In genomic region chr11:19259487-19260345, GRCh38 we compare ENCODE assay signal across 9 cellular contexts. TPM values are rescaled to one million over a fixed set of nuclear protein-coding genes. Genes with fewer than 3 reads are reported as not detected.
DNase-seq lines count a peak whose midpoint lies in the region; ATAC-seq, FAIRE-seq and TF ChIP-seq lines count a peak whose summit lies in the region.
"Had no signal": no experiment of that assay in that cellular context is flagged by ENCODE, and none has a peak within 500 bp of the region (broad histone marks: within the 10 kb centered on the region; RNA-seq: fewer than 3 reads in every experiment).

No MANE protein-coding gene starts in this region.

- peak; percentile 96 for FAIRE-seq in GM12878 (lab: Jason Lieb, UNC)

- peak; percentile 78 for TF ChIP-seq RAD21 in GM12878 (IDR thresholded peaks at IDR 0.05; ENCODE audit: insufficient read depth, low read depth, low read length)

- H3K27ac ChIP-seq in CD4-positive, alpha-beta T cell (ENCODE audit: low read depth, low read length) = no peak overlapping the region
- no peak overlapping the region for H3K27ac ChIP-seq in GM12878 (ENCODE audit: control insufficient read depth, insufficient read depth)

- CTCF ChIA-PET in CD4-positive, alpha-beta T cell (lab: Charles Lee) = interaction anchor here (1.2 to 1.5 kb wide), 4 partner anchors 9 to 23 kb away, joined by 4 to 7 read pairs (median 4); no protein-coding TSS in a partner anchor
- CTCF ChIA-PET in GM12878 (lab: Yijun Ruan, JAX) = interaction anchor here (0.6 to 9.1 kb wide), 40 partner anchors 9 to 483 kb away, joined by 3 to 103 read pairs (median 4); no protein-coding TSS in a partner anchor

- TF ChIP-seq CTCF in CD4-positive, alpha-beta T cell (IDR thresholded peaks at IDR 0.05) = peak; percentile 97
- TF ChIP-seq CTCF in Loucy (conservative IDR thresholded peaks at IDR 0.05; ENCODE audit: low read length) = peak; percentile 98
- TF ChIP-seq CTCF in GM12878 (IDR thresholded peaks at IDR 0.05 in 2 of 3, conservative IDR thresholded peaks at IDR 0.05 in 1 of 3; ENCODE audit: control insufficient read depth in 2 of 3, extremely low read depth in 1 of 3, insufficient read depth in 1 of 3, low read depth in 3 of 3, low read length in 3 of 3) = peak; percentile 90 to 96 (median 93)

- H4K20me1 ChIP-seq in Loucy (ENCODE audit: insufficient read depth, low read length, poor library complexity, severe bottlenecking) (no peaks in the 10 kb centered on the region), GM12878 (ENCODE audit: control insufficient read depth, insufficient read depth) (no peaks in the 10 kb centered on the region)

- peaks cover 10% of the 10 kb centered on the region for H3K27me3 ChIP-seq in CD4-positive, alpha-beta T cell (ENCODE audit: control insufficient read depth, insufficient read depth, low read length)
- no peaks in the 10 kb centered on the region for H3K27me3 ChIP-seq in Loucy (ENCODE audit: insufficient read depth, low read length, poor library complexity, severe bottlenecking)
- H3K27me3 ChIP-seq in GM12878 (replicated peaks in 1 of 2; ENCODE audit: control insufficient read depth in 2 of 2, insufficient read depth in 2 of 2, low read length in 1 of 2) = no peaks in the 10 kb centered on the region; a peak in 1 of 4 replicates

- H3K36me3 ChIP-seq in Loucy (ENCODE audit: insufficient read depth, low read length) (no peaks in the 10 kb centered on the region), GM12878 (ENCODE audit: control insufficient read depth in 2 of 2, insufficient read depth in 2 of 2, low read length in 1 of 2) (no peaks in the 10 kb centered on the region)

- BruUV-seq in GM12878 (replicated peaks; lab: Mats Ljungman, UMichigan) = no TSS peak

- RAD21 ChIA-PET in GM12878 (lab: Charles Lee; ENCODE audit: unreplicated experiment) = interaction anchor here (0.7 to 2.4 kb wide), 12 partner anchors 35 to 295 kb away, joined by 3 to 15 read pairs (median 3); no protein-coding TSS in a partner anchor

- no peak overlapping the region for H3K27ac Mint-ChIP-seq in CD4-positive, alpha-beta T cell

- H3K79me2 ChIP-seq in Loucy (ENCODE audit: insufficient read depth, low read length) (no peaks in the 10 kb centered on the region), GM12878 (ENCODE audit: control insufficient read depth, insufficient read depth, low read length) (no peaks in the 10 kb centered on the region)

- H3K9ac ChIP-seq in Loucy (ENCODE audit: low read depth, low read length, poor library complexity, severe bottlenecking) = peak overlapping the region; percentile 44
- no peak overlapping the region for H3K9ac ChIP-seq in GM12878 (ENCODE audit: control insufficient read depth, insufficient read depth, low read length)

- in situ Hi-C loops in GM12878 (cut with MboI) = no loop called here

- H3K36me3 Mint-ChIP-seq in CD4-positive, alpha-beta T cell (ENCODE audit: low read depth) = no peaks in the 10 kb centered on the region

- peak overlapping the region; percentile 47 for H3K4me2 ChIP-seq in Loucy (ENCODE audit: low read depth, low read length, poor library complexity, severe bottlenecking)
- no peak overlapping the region for H3K4me2 ChIP-seq in GM12878 (ENCODE audit: control insufficient read depth, insufficient read depth)

- H3K4me1 ChIP-seq in Loucy (ENCODE audit: insufficient read depth, low read length, poor library complexity, severe bottlenecking) = peaks cover 14% of the 10 kb centered on the region
- no peaks in the 10 kb centered on the region; the same call in 1 of the 2 replicates for H3K4me1 ChIP-seq in GM12878 (ENCODE audit: control insufficient read depth, insufficient read depth, low read length)

- H3K9me2 ChIP-seq in Loucy (replicated peaks; ENCODE audit: low read depth, low read length) = no peaks in the 10 kb centered on the region

- no peak for TF ChIP-seq EP300 in GM12878 (IDR thresholded peaks at IDR 0.05; ENCODE audit: borderline replicate concordance in 1 of 2, control insufficient read depth in 1 of 2, low read depth in 2 of 2, low read length in 2 of 2)

- H3K9me3 Mint-ChIP-seq in CD4-positive, alpha-beta T cell = no peaks in the 10 kb centered on the region

- peak overlapping the region; percentile 59 for H3K4me3 ChIP-seq in Loucy (ENCODE audit: low read length, poor library complexity, severe bottlenecking)
- no peak overlapping the region for H3K4me3 ChIP-seq in GM12878

- peak; percentile 57 for ATAC-seq in CD4-positive, alpha-beta T cell (ENCODE audit: poor library complexity)
- ATAC-seq in GM19395 (IDR thresholded peaks at IDR 0.05; ENCODE audit: unreplicated experiment) (peak; percentile 71), GM12878 (peak; percentile 91)

- DNase-seq in CD4-positive, alpha-beta T cell = peak; percentile 26 to 63 (median 44)
- DNase-seq in T1000 (lab: John Stamatoyannopoulos, UW) = peak; percentile 10
- no peak for DNase-seq in GM12878 (ENCODE audit: low read depth, low spot score)
- DNase-seq in iPS-NIHi11 (ENCODE audit: low spot score) = peak; percentile 55
- DNase-seq in stimulated activated CD4-positive, alpha-beta T cell treated with anti-CD3 and anti-CD28 coated beads, Interleukin-12 subunit alpha, Interleukin-12 subunit beta, amount 100 ng/mL, for 24 hours (ENCODE audit: low read depth in 2 of 2) = peak; percentile 29 to 64
- no peak for DNase-seq in 8988T

- 33% methylated on average over 6 of the region's 6 CpGs for WGBS in GM12878 (ENCODE audit: insufficient coverage, insufficient replicate concordance, low lambda C conversion rate, missing lambda C conversion rate)

- H3K27me3 Mint-ChIP-seq in CD4-positive, alpha-beta T cell = no peaks in the 10 kb centered on the region

- H3K4me3 Mint-ChIP-seq in CD4-positive, alpha-beta T cell = no peak overlapping the region

- intact Hi-C loops in CD4-positive, alpha-beta T cell (cut with DNase I, micrococcal nuclease) = loop anchor here (2.0 to 10.0 kb wide), 2 partner anchors 295 to 483 kb away; no protein-coding TSS in a partner anchor
- intact Hi-C loops in GM12878 (cut with micrococcal nuclease; ENCODE audit: unreplicated experiment) = loop anchor here (1.0 to 10.0 kb wide), 5 partner anchors 51 to 645 kb away; no protein-coding TSS in a partner anchor

- H2AFZ ChIP-seq in Loucy (ENCODE audit: low read length) = peak overlapping the region; percentile 76; the same call in 1 of the 2 replicates
- H2AFZ ChIP-seq in GM12878 (ENCODE audit: control insufficient read depth, low read depth, low read length) = no peak overlapping the region

- POLR2A ChIA-PET in CD4-positive, alpha-beta T cell (lab: Charles Lee) = no interaction called here
- POLR2A ChIA-PET in GM12878 (lab: Charles Lee) = no interaction called here

- no peaks in the 10 kb centered on the region for H3F3A ChIP-seq in Loucy (ENCODE audit: low read depth)

- TF ChIP-seq POLR2A in GM12878 (IDR thresholded peaks at IDR 0.05; ENCODE audit: low read depth, low read length) = no peak

- no peaks in the 10 kb centered on the region for H3K9me3 ChIP-seq in CD4-positive, alpha-beta T cell (ENCODE audit: control insufficient read depth, low read length)
- no peaks in the 10 kb centered on the region for H3K9me3 ChIP-seq in Loucy (ENCODE audit: insufficient read depth, low read depth, low read length)
- H3K9me3 ChIP-seq in GM12878 (replicated peaks; ENCODE audit: control insufficient read depth, insufficient read depth, low read length) = no peaks in the 10 kb centered on the region; the same call in 2 of the 3 replicates

- SMC1A ChIA-PET in GM12878 (lab: Charles Lee; ENCODE audit: uncharacterized antibody, unreplicated experiment) = interaction anchor here (0.6 to 2.1 kb wide), 13 partner anchors 35 to 603 kb away, joined by 3 to 12 read pairs (median 4); no protein-coding TSS in a partner anchor

- H3K4me1 Mint-ChIP-seq in CD4-positive, alpha-beta T cell (ENCODE audit: low read depth) = no peaks in the 10 kb centered on the region

TF ChIP-seq in GM12878, 131 proteins besides CTCF, POLR2A, EP300 and RAD21 (continues in another document):
- TF ChIP-seq MTA3 (IDR thresholded peaks at IDR 0.05; ENCODE audit: borderline replicate concordance, low read length) (no peak), ATF3 (IDR thresholded peaks at IDR 0.05; ENCODE audit: borderline replicate concordance, extremely low read depth, low read depth, low read length) (no peak)

RNA-seq across cellular contexts. Expression of gene E2F8, which starts 19.0 kb away (rescaled TPM):
- total RNA-seq in CD4-positive, alpha-beta T cell = not detected
- 21.5 and 24.7 TPM in 2 replicates for total RNA-seq in GM12878 (2013; cell fraction: nucleolus; rRNA removed)
- 12.7 and 13.9 TPM in 2 replicates for total RNA-seq in GM12878 (2014; rRNA removed)
- 16.8 TPM in 2 replicates for total RNA-seq in GM12878 (2014; rRNA removed; fragmentation: Illumina TruSeq; extraction: Trizol)
- total RNA-seq in GM12878 (2021) = 15.6 and 20.3 TPM in 2 replicates
- 4.1 TPM for polyA plus RNA-seq in GM12878 (2011; ENCODE audit: low read depth)
- 22.3 and 27.2 TPM in 2 replicates for polyA plus RNA-seq in GM12878 (2011; rRNA removed)
- 17.6 and 18.3 TPM in 2 replicates for polyA plus RNA-seq in GM12878 (2011; cell fraction: cytosol; rRNA removed)
- polyA plus RNA-seq in GM12878 (2011; cell fraction: nucleus; rRNA removed) = 50.2 and 52.5 TPM in 2 replicates
- polyA plus RNA-seq in GM12878 (2012) = 7.0 and 7.8 TPM in 2 replicates
- polyA plus RNA-seq in GM12878 (2014; fragmentation: Illumina TruSeq; extraction: Trizol) = 28.1 and 29.2 TPM in 2 replicates
- polyA plus RNA-seq in GM12878 (2014; fragmentation: Nextera tagmentation; extraction: Ambion mirVana) = 1 to 10 TPM; 8.8 to 9.2 TPM
- 14.8 and 15.0 TPM in 2 replicates for polyA plus RNA-seq in GM12878 (2014; rRNA removed)
- polyA plus RNA-seq in GM12878 (2016; fragmentation: Nextera tagmentation; extraction: Ambion mirVana) = 10 to 100 TPM; 20.3 to 22.5 TPM
- 17.8 and 18.1 TPM in 2 replicates for polyA minus RNA-seq in GM12878 (2011; rRNA and poly(A)+ RNA removed)
- 6.0 and 10.1 TPM in 2 replicates for polyA minus RNA-seq in GM12878 (2011; cell fraction: cytosol; rRNA and poly(A)+ RNA removed)
- 31.4 and 53.8 TPM in 2 replicates for polyA minus RNA-seq in GM12878 (2011; cell fraction: nucleus; rRNA and poly(A)+ RNA removed)

RNA-seq across cellular contexts. Expression of gene CSRP3, which starts 57.9 kb away (rescaled TPM):
- not detected for total RNA-seq in CD4-positive, alpha-beta T cell
- total RNA-seq in GM12878 (2013; cell fraction: nucleolus; rRNA removed) = not detected in 2 replicates
- total RNA-seq in GM12878 (2014; rRNA removed) (not detected in 2 replicates), GM12878 (2014; rRNA removed; fragmentation: Illumina TruSeq; extraction: Trizol) (not detected in 2 replicates), GM12878 (2021) (not detected in 2 replicates)
- not detected for polyA plus RNA-seq in GM12878 (2011; ENCODE audit: low read depth)
- polyA plus RNA-seq in GM12878 (2011; rRNA removed) (not detected in 2 replicates), GM12878 (2014; fragmentation: Illumina TruSeq; extraction: Trizol) (not detected in 2 replicates), GM12878 (2014; fragmentation: Nextera tagmentation; extraction: Ambion mirVana) (not detected), GM12878 (2014; rRNA removed) (not detected in 2 replicates), GM12878 (2016; fragmentation: Nextera tagmentation; extraction: Ambion mirVana) (not detected)
- polyA plus RNA-seq in GM12878 (2011; cell fraction: cytosol; rRNA removed) = not detected in 2 replicates
- not detected in 2 replicates for polyA plus RNA-seq in GM12878 (2011; cell fraction: nucleus; rRNA removed)
- polyA plus RNA-seq in GM12878 (2012) = not detected in 2 replicates
- polyA minus RNA-seq in GM12878 (2011; rRNA and poly(A)+ RNA removed) = not detected in 2 replicates
- not detected in 2 replicates for polyA minus RNA-seq in GM12878 (2011; cell fraction: cytosol; rRNA and poly(A)+ RNA removed)
- polyA minus RNA-seq in GM12878 (2011; cell fraction: nucleus; rRNA and poly(A)+ RNA removed) = not detected in 2 replicates
- total RNA-seq: activated CD8-positive, alpha-beta memory T cell treated with anti-CD3 and anti-CD28 coated beads for 36 hours had no signal

Comparison
In these comparisons a context has a peak if more than half of its experiments do, and no peak if none do; other contexts are left out.
1. DNase-seq: peak in CD4-positive, alpha-beta T cell (10 of 10), T1000 (single experiment), iPS-NIHi11 (single experiment) and stimulated activated CD4-positive, alpha-beta T cell treated with anti-CD3 and anti-CD28 coated beads, Interleukin-12 subunit alpha, Interleukin-12 subunit beta, amount 100 ng/mL, for 24 hours (2 of 2); none in GM12878 (single experiment) and 8988T (single experiment).
2. RNA of gene E2F8, which starts 19.0 kb away (total RNA-seq): 12.7 to 24.7 TPM in GM12878; not detected in CD4-positive, alpha-beta T cell; every median in the first group is over 10 times any median in the second.
3. Peak in every context shown above with its lines, with median percentiles within 50 percentile points of each other: ATAC-seq and CTCF ChIP-seq.